2 cellular contexts compared by ENCODE assay signal in the genomic region with DNA sequence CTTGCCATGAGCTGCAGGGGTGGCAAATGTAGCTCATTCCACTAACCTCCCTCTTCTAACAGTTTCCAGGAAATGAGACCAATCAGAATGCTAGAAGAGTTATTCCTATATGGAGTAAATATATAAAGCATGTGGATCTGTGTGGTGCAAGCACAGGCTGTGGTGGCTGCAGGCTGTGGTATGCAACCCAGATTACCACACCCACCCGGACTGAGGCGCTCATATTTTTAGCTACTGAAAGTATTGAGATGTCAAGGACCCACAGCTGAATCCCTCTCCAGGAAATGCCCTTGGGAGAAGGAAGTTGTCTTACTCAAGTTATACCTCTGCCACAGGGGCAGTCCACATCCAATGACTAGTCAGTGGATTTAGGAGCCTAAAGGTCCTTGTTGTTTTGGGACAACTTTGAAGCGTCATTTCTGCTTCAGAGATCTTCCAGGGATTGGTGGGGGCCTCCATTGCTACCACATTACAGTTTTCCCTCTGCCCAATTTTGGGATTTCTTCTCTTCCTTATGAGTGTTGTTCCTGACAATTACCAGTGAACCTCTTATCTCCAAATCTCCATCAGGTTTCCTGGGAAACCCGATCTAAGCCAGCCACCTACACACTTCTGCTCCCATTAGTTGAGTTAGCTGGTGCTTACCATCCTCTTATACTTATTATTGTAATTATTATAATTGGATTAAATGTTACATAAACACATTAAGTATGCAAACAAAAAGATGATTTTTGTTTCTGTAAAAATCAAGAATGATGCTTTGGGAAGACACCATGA.
TF ChIP-seq lines count a peak whose summit lies in the region.

No MANE protein-coding gene starts in this region.

TF ChIP-seq in HepG2, 621 proteins besides CTCF, POLR2A, EP300 and RAD21:
- TF ChIP-seq ELF1 (CRISPR knock-in tag; IDR thresholded peaks at IDR 0.05) = no peak

TF ChIP-seq in K562, 482 proteins besides CTCF, POLR2A, EP300 and RAD21:
- TF ChIP-seq RFX1 (IDR thresholded peaks at IDR 0.05) (peak; percentile 23; the same call in 1 of the 2 replicates), HNRNPH1 (optimal IDR thresholded peaks at IDR 0.05; ENCODE audit: low read depth, low read length) (no peak)
